In genomic region chr11:125359130-125359529, GRCh38 we compare ENCODE assay signal across 25 cellular contexts.
"Had no signal": no experiment of that assay in that cellular context is flagged by ENCODE, and none has a peak within 500 bp of the region (broad histone marks: within the 10 kb centered on the region; RNA-seq: fewer than 3 reads in every experiment).

No MANE protein-coding gene starts in this region.

- H3K4me1 Mint-ChIP-seq: activated naive CD4-positive, alpha-beta T cell treated with anti-CD3 and anti-CD28 coated beads, Interleukin-2, amount 50 U/mL, for 24 hours had no signal

- H3K9me3 ChIP-seq: body of pancreas, Peyer's patch, SJCRH30 had no signal

- H3K4me1 ChIP-seq: body of pancreas, Peyer's patch had no signal

- H3K27ac ChIP-seq: body of pancreas, Peyer's patch, RWPE1, SJCRH30 had no signal

- H3K4me3 Mint-ChIP-seq: activated CD8-positive, alpha-beta T cell treated with anti-CD3 and anti-CD28 coated beads, Interleukin-2, amount 10 ng/mL, durations not matched to agents 7 days and 5 days; activated naive CD4-positive, alpha-beta T cell treated with anti-CD3 and anti-CD28 coated beads, Interleukin-2, amount 50 U/mL, for 24 hours; T-helper 2 cell treated with Interferon-gamma antibody and Interleukin-4, amounts not matched to agents 5 μg/mL and 100 μg/mL, for 36 hours had no signal

- H3K9me3 Mint-ChIP-seq: activated naive CD4-positive, alpha-beta T cell treated with anti-CD3 and anti-CD28 coated beads, Interleukin-2, amount 50 U/mL, for 24 hours; T-helper 2 cell treated with Interferon-gamma antibody and Interleukin-4, amounts not matched to agents 5 μg/mL and 100 μg/mL, for 36 hours had no signal

- H3K4me3 ChIP-seq: body of pancreas, Peyer's patch, SJCRH30 had no signal

- H3K27me3 ChIP-seq: body of pancreas, Peyer's patch, SJCRH30 had no signal

- DNase-seq: activated CD4-positive, alpha-beta T cell treated with anti-CD3 and anti-CD28 coated beads for 4 hours; activated CD8-positive, alpha-beta memory T cell treated with anti-CD3 and anti-CD28 coated beads, Interleukin-2, amount 50 U/mL, for 48 hours; activated CD8-positive, alpha-beta T cell treated with anti-CD3 and anti-CD28 coated beads, Interleukin-2, amount 10 ng/mL, durations not matched to agents 7 days and 5 days; activated naive CD4-positive, alpha-beta T cell; activated T-cell treated with anti-CD3 and anti-CD28 coated beads, Interleukin-2, amount 50 U/mL, for 1 hour; aorta; body of pancreas; MM.1S; NCI-H1105 treated with DMSO at 0.1 percent for 48 hours; NCI-H1436 treated with DMSO at 0.1 percent for 48 hours; NCI-H187; NCI-H2081; NCI-H510A treated with DMSO at 0.1 percent for 48 hours; NCI-H69; NK-92 treated with Interleukin-12 subunit alpha and Interleukin-12 subunit beta, amount 100 ng/mL, for 24 hours; Peyer's patch; Right ventricle myocardium superior; SJCRH30; SW 1271 had no signal

- H3K36me3 ChIP-seq: Peyer's patch, SJCRH30 had no signal

- H3K27me3 Mint-ChIP-seq: activated naive CD4-positive, alpha-beta T cell treated with anti-CD3 and anti-CD28 coated beads, Interleukin-2, amount 50 U/mL, for 24 hours had no signal

- ATAC-seq: activated CD4-positive, CD25-positive, alpha-beta regulatory T cell treated with anti-CD3 and anti-CD28 coated beads, Interleukin-2, amount 50 U/mL, for 24 hours; activated CD8-positive, alpha-beta T cell treated with anti-CD3 and anti-CD28 coated beads, Interleukin-2, amount 10 ng/mL, durations not matched to agents 7 days and 5 days; body of pancreas; SK-N-SH treated with all-trans-retinoic acid at 6 μM for 48 hours had no signal

- FAIRE-seq: bronchial epithelial cell had no signal

- H3K27ac Mint-ChIP-seq: activated CD8-positive, alpha-beta T cell treated with anti-CD3 and anti-CD28 coated beads, Interleukin-2, amount 10 ng/mL, durations not matched to agents 7 days and 5 days; activated naive CD4-positive, alpha-beta T cell treated with anti-CD3 and anti-CD28 coated beads, Interleukin-2, amount 50 U/mL, for 24 hours; T-helper 2 cell treated with Interferon-gamma antibody and Interleukin-4, amounts not matched to agents 5 μg/mL and 100 μg/mL, for 36 hours had no signal

- H3K36me3 Mint-ChIP-seq: activated naive CD4-positive, alpha-beta T cell treated with anti-CD3 and anti-CD28 coated beads, Interleukin-2, amount 50 U/mL, for 24 hours had no signal
